Comparison of ENCODE assay signal across 25 cellular contexts in genomic region chr18:67402543-67402942, GRCh38.
DNase-seq lines count a peak whose midpoint lies in the region; ATAC-seq, FAIRE-seq and TF ChIP-seq lines count a peak whose summit lies in the region.
"Had no signal": no experiment of that assay in that cellular context is flagged by ENCODE, and none has a peak within 500 bp of the region (broad histone marks: within the 10 kb centered on the region; RNA-seq: fewer than 3 reads in every experiment).

No MANE protein-coding gene starts in this region.

- no peaks in the 10 kb centered on the region for H3K36me3 Mint-ChIP-seq in MCF 10A (ENCODE audit: insufficient read depth, unreplicated experiment)

- no peaks in the 10 kb centered on the region for H3K9me3 Mint-ChIP-seq in MCF 10A (ENCODE audit: unreplicated experiment)
- H3K9me3 Mint-ChIP-seq: endodermal cell had no signal

- ATAC-seq in psoas muscle: no peak
- ATAC-seq: gastrocnemius medialis, K562, left colon had no signal

- no peak overlapping the region for H3K9ac ChIP-seq in mammary epithelial cell (ENCODE audit: insufficient read depth, low read length)

- no peak overlapping the region for H2AFZ ChIP-seq in mammary epithelial cell (ENCODE audit: low read depth, low read length)

- H3K36me3 ChIP-seq in mammary epithelial cell (ENCODE audit: insufficient read depth, low read length) (no peaks in the 10 kb centered on the region), psoas muscle (ENCODE audit: insufficient read depth in 1 of 2, low read depth in 1 of 2) (no peaks in the 10 kb centered on the region), MG63 (no peaks in the 10 kb centered on the region)
- H3K36me3 ChIP-seq: gastrocnemius medialis had no signal

- BruUV-seq in mammary epithelial cell (replicated peaks; lab: Mats Ljungman, UMichigan) (no TSS peak), MCF 10A (replicated peaks; lab: Mats Ljungman, UMichigan) (no TSS peak)

- H3K4me3 ChIP-seq in mammary epithelial cell (replicated peaks in 1 of 3; ENCODE audit: insufficient read depth in 1 of 3, low read depth in 2 of 3, low read length in 3 of 3) (no peak overlapping the region), fibroblast of pulmonary artery (replicated peaks; ENCODE audit: low read depth, low read length) (no peak overlapping the region), psoas muscle (no peak overlapping the region), MG63 (no peak overlapping the region)
- H3K4me3 ChIP-seq: gastrocnemius medialis, K562 had no signal

- DNase-seq in mammary epithelial cell: peak; percentile 33
- DNase-seq in MCF 10A (ENCODE audit: unreplicated experiment): no peak
- peak; percentile 65 for DNase-seq in astrocyte of the hippocampus (ENCODE audit: low read depth, low spot score)
- peak; percentile 77 for DNase-seq in fibroblast of pulmonary artery (ENCODE audit: low read depth)
- peak; percentile 79 for DNase-seq in stromal cell of bone marrow (ENCODE audit: low read depth)
- DNase-seq in psoas muscle: no peak
- no peak for DNase-seq in MG63
- no peak for DNase-seq in GM12892 (ENCODE audit: insufficient read length)
- DNase-seq: activated CD4-positive, alpha-beta T cell treated with anti-CD3 and anti-CD28 coated beads for 4 hours; activated CD8-positive, alpha-beta memory T cell treated with anti-CD3 and anti-CD28 coated beads, Interleukin-2, amount 50 U/mL, for 4 hours; activated effector memory CD4-positive, alpha-beta T cell treated with anti-CD3 and anti-CD28 coated beads, Interleukin-2, amount 50 U/mL, for 16 hours; endodermal cell; gastrocnemius medialis; GF-D8; left colon; NCI-H2029 treated with DMSO at 0.1 percent for 48 hours; NCI-H510A; stimulated activated CD4-positive, alpha-beta T cell treated with anti-CD3 and anti-CD28 coated beads, Interleukin-4, amount 100 ng/mL, for 4 hours; SW 1271 had no signal

- H3K27ac ChIP-seq in mammary epithelial cell (ENCODE audit: insufficient read depth, low read depth, low read length): no peak overlapping the region
- H3K27ac ChIP-seq in psoas muscle: no peak overlapping the region
- H3K27ac ChIP-seq: 22Rv1, C4-2B, gastrocnemius medialis had no signal

- in situ Hi-C loops in mammary epithelial cell (cut with MboI; ENCODE audit: low sequenced_read_pairs in 2 of 2): no loop called here

- dilution Hi-C loops in mammary epithelial cell (cut with HindIII; ENCODE audit: low sequenced_read_pairs): no loop called here

- H3K4me3 Mint-ChIP-seq in MCF 10A (ENCODE audit: unreplicated experiment): no peak overlapping the region
- H3K4me3 Mint-ChIP-seq: endodermal cell, neural crest cell had no signal

- H3K4me2 ChIP-seq in mammary epithelial cell (ENCODE audit: insufficient read depth, low read depth, low read length): no peak overlapping the region

- H3K9me3 ChIP-seq in mammary epithelial cell (replicated peaks; ENCODE audit: insufficient read depth, low read length): no peaks in the 10 kb centered on the region
- H3K9me3 ChIP-seq in psoas muscle: no peaks in the 10 kb centered on the region
- H3K9me3 ChIP-seq in MG63: no peaks in the 10 kb centered on the region; the same call in 1 of the 2 replicates
- H3K9me3 ChIP-seq: gastrocnemius medialis had no signal

- 8% methylated on average over 1 of the region's 1 CpG for WGBS in mammary epithelial cell (ENCODE audit: low coverage, missing lambda C conversion rate)
- 19 to 36% (median 21%) methylated on average over 1 of the region's 1 CpG for WGBS in psoas muscle, 3 donors

- H3K4me1 Mint-ChIP-seq in MCF 10A (ENCODE audit: insufficient read depth, unreplicated experiment): no peaks in the 10 kb centered on the region
- H3K4me1 Mint-ChIP-seq: endodermal cell, neural crest cell had no signal

- no peaks in the 10 kb centered on the region for H4K20me1 ChIP-seq in mammary epithelial cell (ENCODE audit: insufficient read depth, low read length)

- no peaks in the 10 kb centered on the region for H3K27me3 ChIP-seq in mammary epithelial cell (ENCODE audit: insufficient read depth, low read length)
- no peaks in the 10 kb centered on the region for H3K27me3 ChIP-seq in psoas muscle (ENCODE audit: insufficient read depth in 3 of 3, low read length in 2 of 3)
- no peaks in the 10 kb centered on the region for H3K27me3 ChIP-seq in MG63
- H3K27me3 ChIP-seq: gastrocnemius medialis had no signal

- intact Hi-C loops in mammary epithelial cell (cut with micrococcal nuclease) (no loop called here), MCF 10A (cut with micrococcal nuclease) (no loop called here), psoas muscle (cut with DNase I) (no loop called here)

- POLR2A ChIA-PET in MCF 10A (lab: Yijun Ruan, JAX): no interaction called here

- TF ChIP-seq POLR2A in GM12892 (IDR thresholded peaks at IDR 0.05; ENCODE audit: low read depth, low read length): no peak

- no peaks in the 10 kb centered on the region for H3K79me2 ChIP-seq in mammary epithelial cell (ENCODE audit: insufficient read depth, low read length)

- no peaks in the 10 kb centered on the region for H3K27me3 Mint-ChIP-seq in MCF 10A (ENCODE audit: insufficient read depth, unreplicated experiment)

- CTCF ChIA-PET in mammary epithelial cell (lab: Charles Lee; ENCODE audit: low non-redundant PET): no interaction called here
- CTCF ChIA-PET in MCF 10A (lab: Yijun Ruan, JAX): no interaction called here

- no peak for FAIRE-seq in GM12892 (lab: Jason Lieb, UNC)
- FAIRE-seq: GM12891, K562, urothelium cell line had no signal

- H3K4me1 ChIP-seq in mammary epithelial cell (ENCODE audit: insufficient read depth, low read length): no peaks in the 10 kb centered on the region
- H3K4me1 ChIP-seq in psoas muscle: no peaks in the 10 kb centered on the region
- H3K4me1 ChIP-seq: gastrocnemius medialis had no signal

- no peak for TF ChIP-seq CTCF in mammary epithelial cell (conservative IDR thresholded peaks at IDR 0.05 in 1 of 2, IDR thresholded peaks at IDR 0.05 in 1 of 2; ENCODE audit: extremely low read depth in 1 of 2, insufficient read depth in 1 of 2, low read depth in 1 of 2, low read length in 2 of 2)
- TF ChIP-seq CTCF in MCF 10A (IDR thresholded peaks at IDR 0.05; ENCODE audit: unreplicated experiment): no peak
- TF ChIP-seq CTCF in fibroblast of pulmonary artery (IDR thresholded peaks at IDR 0.05; ENCODE audit: low read length, missing control alignments): no peak
- no peak for TF ChIP-seq CTCF in psoas muscle (IDR thresholded peaks at IDR 0.05)

- H3K27ac Mint-ChIP-seq in MCF 10A (ENCODE audit: low read depth, unreplicated experiment): no peak overlapping the region
- H3K27ac Mint-ChIP-seq: endodermal cell had no signal

Comparison
In these comparisons a context has a peak if more than half of its experiments do, and no peak if none do; other contexts are left out.
1. DNase-seq: peak in mammary epithelial cell (single experiment), astrocyte of the hippocampus (single experiment), fibroblast of pulmonary artery (single experiment) and stromal cell of bone marrow (single experiment); none in MCF 10A (single experiment), psoas muscle (0 of 2), MG63 (single experiment) and GM12892 (single experiment).